1 cellular context compared by ENCODE assay signal in the genomic region with DNA sequence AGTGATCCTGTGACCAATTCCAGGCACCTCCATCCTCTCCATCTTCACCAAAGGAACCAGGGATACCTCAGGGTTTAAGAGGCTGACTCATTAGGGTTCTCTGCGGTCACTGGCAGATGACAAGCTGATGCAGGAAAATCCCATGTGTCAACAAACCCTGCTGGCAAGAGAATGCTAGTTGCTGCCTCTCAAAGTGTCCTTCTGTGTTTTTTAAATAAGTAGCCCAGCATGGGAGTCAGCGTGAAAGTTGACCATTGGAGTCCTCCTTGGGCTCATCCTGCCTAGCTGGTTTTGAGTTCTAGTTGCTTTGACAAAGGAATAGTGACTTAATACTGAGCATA.
TF ChIP-seq lines count a peak whose summit lies in the region.

No MANE protein-coding gene starts in this region.

TF ChIP-seq in HEK293, 187 proteins besides CTCF, POLR2A, EP300 and RAD21 (continued from another document):
- TF ChIP-seq ZBTB17 (tag by site-specific recombination; IDR thresholded peaks at IDR 0.05): 0 out of 2 replicates have a peak, but pooled peaks have one; percentile 39
- no peak for TF ChIP-seq ZNF792 (tag by site-specific recombination; IDR thresholded peaks at IDR 0.05)
- TF ChIP-seq ZNF274 (IDR thresholded peaks at IDR 0.05; ENCODE audit: low read length): no peak
- no peak for TF ChIP-seq ZNF274 (tag by site-specific recombination; IDR thresholded peaks at IDR 0.05; ENCODE audit: borderline replicate concordance)
- no peak for TF ChIP-seq GFI1B (tag by site-specific recombination; IDR thresholded peaks at IDR 0.05)
- TF ChIP-seq ZIC2 (tag by site-specific recombination; IDR thresholded peaks at IDR 0.05): peak; percentile 97
